1 cellular context compared by ENCODE assay signal in the genomic region with DNA sequence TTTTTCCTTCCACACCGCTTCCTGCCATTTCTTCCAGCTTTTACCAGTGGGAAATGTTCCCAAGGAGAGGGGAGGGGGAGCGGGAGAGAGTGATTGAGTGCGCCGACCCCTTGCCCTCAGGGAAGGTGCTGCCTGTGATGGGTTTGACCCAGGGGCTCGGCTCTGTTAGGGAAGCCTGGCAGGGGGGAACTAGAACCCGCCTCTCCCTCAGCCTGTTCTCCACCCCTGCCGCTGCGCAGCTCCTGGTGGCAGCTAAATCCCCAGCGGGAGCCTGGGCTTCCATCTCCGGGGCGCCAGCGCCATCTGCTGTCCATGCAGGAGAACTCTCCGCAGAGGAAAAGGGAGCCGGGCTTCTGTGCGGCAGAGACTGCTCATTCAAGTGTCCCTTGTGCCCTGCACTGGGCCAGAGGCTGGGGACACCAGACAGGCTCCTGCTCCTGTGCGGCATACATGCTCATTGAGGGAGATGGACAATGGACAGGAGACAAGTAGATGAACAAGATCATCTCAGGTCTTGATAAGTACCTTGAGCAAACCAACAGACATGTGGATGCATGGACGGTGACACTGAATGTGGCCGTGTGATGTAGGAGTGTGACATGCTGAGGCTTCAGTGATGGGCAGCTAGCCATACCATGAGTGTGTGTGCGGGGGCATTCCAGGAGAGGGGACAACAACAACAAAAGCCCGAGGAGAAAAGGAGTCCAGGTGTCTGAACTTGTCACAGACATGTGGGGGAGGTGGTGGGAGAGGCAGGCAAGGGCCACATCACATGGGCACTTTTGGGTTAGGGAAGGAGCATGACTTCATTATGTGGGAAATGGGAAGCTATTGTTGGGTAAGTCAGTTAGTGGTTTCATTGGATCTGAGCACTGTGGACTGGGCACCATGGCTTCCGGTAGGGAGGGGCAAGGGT.
TF ChIP-seq lines count a peak whose summit lies in the region.

No MANE protein-coding gene starts in this region.

TF ChIP-seq in PFSK-1, 5 proteins besides CTCF, POLR2A, EP300 and RAD21 (continued from another document):
- TF ChIP-seq, protein P1, sequence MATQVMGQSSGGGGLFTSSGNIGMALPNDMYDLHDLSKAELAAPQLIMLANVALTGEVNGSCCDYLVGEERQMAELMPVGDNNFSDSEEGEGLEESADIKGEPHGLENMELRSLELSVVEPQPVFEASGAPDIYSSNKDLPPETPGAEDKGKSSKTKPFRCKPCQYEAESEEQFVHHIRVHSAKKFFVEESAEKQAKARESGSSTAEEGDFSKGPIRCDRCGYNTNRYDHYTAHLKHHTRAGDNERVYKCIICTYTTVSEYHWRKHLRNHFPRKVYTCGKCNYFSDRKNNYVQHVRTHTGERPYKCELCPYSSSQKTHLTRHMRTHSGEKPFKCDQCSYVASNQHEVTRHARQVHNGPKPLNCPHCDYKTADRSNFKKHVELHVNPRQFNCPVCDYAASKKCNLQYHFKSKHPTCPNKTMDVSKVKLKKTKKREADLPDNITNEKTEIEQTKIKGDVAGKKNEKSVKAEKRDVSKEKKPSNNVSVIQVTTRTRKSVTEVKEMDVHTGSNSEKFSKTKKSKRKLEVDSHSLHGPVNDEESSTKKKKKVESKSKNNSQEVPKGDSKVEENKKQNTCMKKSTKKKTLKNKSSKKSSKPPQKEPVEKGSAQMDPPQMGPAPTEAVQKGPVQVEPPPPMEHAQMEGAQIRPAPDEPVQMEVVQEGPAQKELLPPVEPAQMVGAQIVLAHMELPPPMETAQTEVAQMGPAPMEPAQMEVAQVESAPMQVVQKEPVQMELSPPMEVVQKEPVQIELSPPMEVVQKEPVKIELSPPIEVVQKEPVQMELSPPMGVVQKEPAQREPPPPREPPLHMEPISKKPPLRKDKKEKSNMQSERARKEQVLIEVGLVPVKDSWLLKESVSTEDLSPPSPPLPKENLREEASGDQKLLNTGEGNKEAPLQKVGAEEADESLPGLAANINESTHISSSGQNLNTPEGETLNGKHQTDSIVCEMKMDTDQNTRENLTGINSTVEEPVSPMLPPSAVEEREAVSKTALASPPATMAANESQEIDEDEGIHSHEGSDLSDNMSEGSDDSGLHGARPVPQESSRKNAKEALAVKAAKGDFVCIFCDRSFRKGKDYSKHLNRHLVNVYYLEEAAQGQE (IDR thresholded peaks at IDR 0.05; ENCODE audit: insufficient read depth in 1 of 2, low read depth in 2 of 2, low read length in 2 of 2) = no peak
- TF ChIP-seq POLR2AphosphoS5 (IDR thresholded peaks at IDR 0.05; ENCODE audit: low read depth, low read length) = no peak
